8 cellular contexts compared by ENCODE assay signal in genomic region chr19:32570081-32570785, GRCh38. TPM values are rescaled to one million over a fixed set of nuclear protein-coding genes. Genes with fewer than 3 reads are reported as not detected.
A peak's percentile ranks its signal among the peaks of the same experiment; 100 is the strongest.
DNase-seq lines count a peak whose midpoint lies in the region; ATAC-seq and TF ChIP-seq lines count a peak whose summit lies in the region.

No MANE protein-coding gene starts in this region.

- WGBS in body of pancreas, 2 donors: 26 to 31% methylated on average over 15 of the region's 15 CpGs

- no peaks in the 10 kb centered on the region for H3K36me3 ChIP-seq in body of pancreas (replicated peaks in 1 of 2; ENCODE audit: insufficient read depth in 1 of 2, low read depth in 2 of 2)

- TF ChIP-seq POLR2A in body of pancreas (IDR thresholded peaks at IDR 0.05): no peak

- peak; percentile 14 to 22 for DNase-seq in activated CD8-positive, alpha-beta memory T cell treated with anti-CD3 and anti-CD28 coated beads for 1 hour (ENCODE audit: extremely low read depth in 1 of 2, low read depth in 1 of 2)
- no peak for DNase-seq in activated CD8-positive, alpha-beta memory T cell treated with anti-CD3 and anti-CD28 coated beads, Interleukin-2, amount 50 U/mL, for 48 hours
- DNase-seq in NAMALWA (ENCODE audit: low spot score): peak; percentile 46
- peak; percentile 40 for DNase-seq in SKM-1 treated with dmso at 0.1 percent for 144 hours (lab: John Stamatoyannopoulos, UW; ENCODE audit: unreplicated experiment)
- DNase-seq in body of pancreas: peak; percentile 44 to 53 (median 50)
- DNase-seq in iPS-NIHi11 (ENCODE audit: low spot score): peak; percentile 48
- peak; percentile 41 for DNase-seq in stimulated activated CD4-positive, alpha-beta T cell treated with anti-CD3 and anti-CD28 coated beads, Interleukin-15, amount 100 ng/mL, for 24 hours

- no peak overlapping the region for H3K4me3 ChIP-seq in body of pancreas

- peak; percentile 50 for ATAC-seq in body of pancreas
- ATAC-seq in GM19328 (IDR thresholded peaks at IDR 0.05; ENCODE audit: unreplicated experiment): no peak

- peak in 6 of 7 experiments; percentile 33 to 71 (median 58) for TF ChIP-seq CTCF in body of pancreas (IDR thresholded peaks at IDR 0.05)

- intact Hi-C loops in body of pancreas (cut with DNase I): no loop called here

- no peaks in the 10 kb centered on the region for H3K4me1 ChIP-seq in body of pancreas

- H3K27ac ChIP-seq in body of pancreas: no peak overlapping the region

- no peaks in the 10 kb centered on the region for H3K9me3 ChIP-seq in body of pancreas

- H3K27me3 ChIP-seq in body of pancreas: no peaks in the 10 kb centered on the region

RNA-seq across cellular contexts. Expression of gene PDCD5, which starts 10.8 kb away (rescaled TPM):
- 10 to 100 TPM; 47.5 to 53.7 TPM for total RNA-seq in body of pancreas
